ENCODE assay signal across 1 cellular context in the genomic region with DNA sequence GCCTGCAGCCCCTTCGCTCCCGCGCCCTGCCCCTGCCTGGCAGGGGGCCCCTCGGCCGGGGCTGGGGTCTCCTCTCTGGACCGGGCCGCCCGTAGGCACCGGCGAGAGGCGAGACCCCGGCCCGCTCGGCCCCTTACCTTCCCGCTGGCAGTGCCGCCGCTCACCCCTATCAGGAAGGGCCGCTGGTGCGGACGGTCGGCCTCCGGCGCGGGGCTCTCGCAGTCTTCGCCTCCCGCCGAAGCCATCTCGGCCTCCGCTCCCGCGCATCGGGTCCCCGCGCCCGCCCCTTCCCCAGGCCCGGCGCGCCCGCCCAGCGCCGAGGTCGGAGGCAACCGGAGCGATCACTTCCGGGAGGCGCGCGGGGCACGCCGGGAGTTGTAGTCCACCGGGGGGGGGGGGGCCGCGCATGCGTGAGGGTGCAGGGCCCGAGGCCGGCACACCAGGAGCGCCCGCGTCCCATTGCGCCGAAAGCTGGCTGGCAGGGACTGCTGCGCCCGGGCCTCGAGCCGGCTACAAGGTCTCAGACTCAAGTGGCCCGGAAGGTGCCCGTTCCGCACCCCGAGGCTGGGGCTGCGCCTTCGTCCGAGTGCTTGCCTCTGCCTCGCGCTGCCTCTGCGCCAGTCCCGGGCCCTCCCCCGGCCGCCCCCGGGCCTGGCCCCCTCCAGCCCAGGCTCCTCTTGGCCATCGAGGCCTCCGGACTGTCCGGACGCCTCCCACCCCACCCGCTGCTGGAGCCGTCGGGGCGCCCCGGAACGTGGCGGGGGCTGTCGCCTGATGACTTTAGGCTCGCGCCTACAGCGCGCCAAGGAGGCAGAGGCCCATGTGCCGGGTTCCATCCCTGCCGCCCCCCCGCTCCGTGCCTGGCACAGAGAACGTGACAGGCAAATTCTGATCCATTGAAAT.
A peak's percentile ranks its signal among the peaks of the same experiment; 100 is the strongest.
TF ChIP-seq lines count a peak whose summit lies in the region.

A gene (minus strand): TSS at position 334 of the 903 bp plus-strand sequence. CDS start 89 bp downstream, at position 245.

TF ChIP-seq in K562, 482 proteins besides CTCF, POLR2A, EP300 and RAD21 (continued from another document and continues in another):
- TF ChIP-seq, protein P1, sequence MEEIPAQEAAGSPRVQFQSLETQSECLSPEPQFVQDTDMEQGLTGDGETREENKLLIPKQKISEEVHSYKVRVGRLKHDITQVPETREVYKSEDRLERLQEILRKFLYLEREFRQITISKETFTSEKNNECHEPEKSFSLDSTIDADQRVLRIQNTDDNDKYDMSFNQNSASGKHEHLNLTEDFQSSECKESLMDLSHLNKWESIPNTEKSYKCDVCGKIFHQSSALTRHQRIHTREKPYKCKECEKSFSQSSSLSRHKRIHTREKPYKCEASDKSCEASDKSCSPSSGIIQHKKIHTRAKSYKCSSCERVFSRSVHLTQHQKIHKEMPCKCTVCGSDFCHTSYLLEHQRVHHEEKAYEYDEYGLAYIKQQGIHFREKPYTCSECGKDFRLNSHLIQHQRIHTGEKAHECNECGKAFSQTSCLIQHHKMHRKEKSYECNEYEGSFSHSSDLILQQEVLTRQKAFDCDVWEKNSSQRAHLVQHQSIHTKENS (CRISPR knock-in tag; IDR thresholded peaks at IDR 0.05): no peak
- TF ChIP-seq, protein P2, sequence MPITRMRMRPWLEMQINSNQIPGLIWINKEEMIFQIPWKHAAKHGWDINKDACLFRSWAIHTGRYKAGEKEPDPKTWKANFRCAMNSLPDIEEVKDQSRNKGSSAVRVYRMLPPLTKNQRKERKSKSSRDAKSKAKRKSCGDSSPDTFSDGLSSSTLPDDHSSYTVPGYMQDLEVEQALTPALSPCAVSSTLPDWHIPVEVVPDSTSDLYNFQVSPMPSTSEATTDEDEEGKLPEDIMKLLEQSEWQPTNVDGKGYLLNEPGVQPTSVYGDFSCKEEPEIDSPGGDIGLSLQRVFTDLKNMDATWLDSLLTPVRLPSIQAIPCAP (CRISPR knock-in tag; IDR thresholded peaks at IDR 0.05; ENCODE audit: borderline replicate concordance): no peak
- no peak for TF ChIP-seq TCF7 (IDR thresholded peaks at IDR 0.05; ENCODE audit: borderline replicate concordance)
- TF ChIP-seq SMAD2 (IDR thresholded peaks at IDR 0.05; ENCODE audit: low read depth, low read length): no peak
- peak; percentile 21; the same call in 1 of the 2 replicates for TF ChIP-seq SIN3B (IDR thresholded peaks at IDR 0.05; ENCODE audit: low read depth)
- TF ChIP-seq ZNF175 (CRISPR knock-in tag; IDR thresholded peaks at IDR 0.05; ENCODE audit: low read depth): 0 out of 2 replicates have a peak, but pooled peaks have one; percentile 41
- TF ChIP-seq DDX20 (tag; IDR thresholded peaks at IDR 0.05; ENCODE audit: low read depth): no peak
- TF ChIP-seq PRPF4 (IDR thresholded peaks at IDR 0.05; ENCODE audit: insufficient read depth, low read depth, low read length, poor library complexity, severe bottlenecking): peak; percentile 43
- no peak for TF ChIP-seq ATF1 (CRISPR knock-in tag; IDR thresholded peaks at IDR 0.05)
- no peak; the same call in 1 of the 2 replicates for TF ChIP-seq ATF1 (tag; IDR thresholded peaks at IDR 0.05)
- peak in 1 of 2 experiments; percentile 83; a peak in 2 of 4 replicates for TF ChIP-seq MAZ (CRISPR knock-in tag; conservative IDR thresholded peaks at IDR 0.05 in 1 of 2, IDR thresholded peaks at IDR 0.05 in 1 of 2)
- TF ChIP-seq U2AF2 (optimal IDR thresholded peaks at IDR 0.05; ENCODE audit: low read depth, low read length): no peak
- TF ChIP-seq YY1 (IDR thresholded peaks at IDR 0.05; ENCODE audit: borderline replicate concordance in 1 of 3, control insufficient read depth in 1 of 3, extremely low read depth in 1 of 3, insufficient read depth in 3 of 3, insufficient read length in 1 of 3, insufficient replicate concordance in 2 of 3, low read depth in 1 of 3, low read length in 2 of 3): peak in 1 of 3 experiments; percentile 23
- TF ChIP-seq, protein P3, sequence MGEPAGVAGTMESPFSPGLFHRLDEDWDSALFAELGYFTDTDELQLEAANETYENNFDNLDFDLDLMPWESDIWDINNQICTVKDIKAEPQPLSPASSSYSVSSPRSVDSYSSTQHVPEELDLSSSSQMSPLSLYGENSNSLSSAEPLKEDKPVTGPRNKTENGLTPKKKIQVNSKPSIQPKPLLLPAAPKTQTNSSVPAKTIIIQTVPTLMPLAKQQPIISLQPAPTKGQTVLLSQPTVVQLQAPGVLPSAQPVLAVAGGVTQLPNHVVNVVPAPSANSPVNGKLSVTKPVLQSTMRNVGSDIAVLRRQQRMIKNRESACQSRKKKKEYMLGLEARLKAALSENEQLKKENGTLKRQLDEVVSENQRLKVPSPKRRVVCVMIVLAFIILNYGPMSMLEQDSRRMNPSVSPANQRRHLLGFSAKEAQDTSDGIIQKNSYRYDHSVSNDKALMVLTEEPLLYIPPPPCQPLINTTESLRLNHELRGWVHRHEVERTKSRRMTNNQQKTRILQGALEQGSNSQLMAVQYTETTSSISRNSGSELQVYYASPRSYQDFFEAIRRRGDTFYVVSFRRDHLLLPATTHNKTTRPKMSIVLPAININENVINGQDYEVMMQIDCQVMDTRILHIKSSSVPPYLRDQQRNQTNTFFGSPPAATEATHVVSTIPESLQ (CRISPR knock-in tag; IDR thresholded peaks at IDR 0.05): no peak
- no peak for TF ChIP-seq DIDO1 (tag; IDR thresholded peaks at IDR 0.05; ENCODE audit: low read depth)
- TF ChIP-seq NFATC3 (IDR thresholded peaks at IDR 0.05): no peak
- TF ChIP-seq FOXJ3 (CRISPR knock-in tag; IDR thresholded peaks at IDR 0.05): no peak
- peak; percentile 88 for TF ChIP-seq ELF1 (tag; IDR thresholded peaks at IDR 0.05)
- TF ChIP-seq PHF8 (IDR thresholded peaks at IDR 0.05; ENCODE audit: borderline replicate concordance, low read length): peak; percentile 82; the same call in 1 of the 2 replicates
- TF ChIP-seq, protein P4, sequence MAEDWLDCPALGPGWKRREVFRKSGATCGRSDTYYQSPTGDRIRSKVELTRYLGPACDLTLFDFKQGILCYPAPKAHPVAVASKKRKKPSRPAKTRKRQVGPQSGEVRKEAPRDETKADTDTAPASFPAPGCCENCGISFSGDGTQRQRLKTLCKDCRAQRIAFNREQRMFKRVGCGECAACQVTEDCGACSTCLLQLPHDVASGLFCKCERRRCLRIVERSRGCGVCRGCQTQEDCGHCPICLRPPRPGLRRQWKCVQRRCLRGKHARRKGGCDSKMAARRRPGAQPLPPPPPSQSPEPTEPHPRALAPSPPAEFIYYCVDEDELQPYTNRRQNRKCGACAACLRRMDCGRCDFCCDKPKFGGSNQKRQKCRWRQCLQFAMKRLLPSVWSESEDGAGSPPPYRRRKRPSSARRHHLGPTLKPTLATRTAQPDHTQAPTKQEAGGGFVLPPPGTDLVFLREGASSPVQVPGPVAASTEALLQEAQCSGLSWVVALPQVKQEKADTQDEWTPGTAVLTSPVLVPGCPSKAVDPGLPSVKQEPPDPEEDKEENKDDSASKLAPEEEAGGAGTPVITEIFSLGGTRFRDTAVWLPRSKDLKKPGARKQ (CRISPR knock-in tag; IDR thresholded peaks at IDR 0.05): peak; percentile 6; the same call in 1 of the 2 replicates
- peak; percentile 48 for TF ChIP-seq EGR1 (conservative IDR thresholded peaks at IDR 0.05)
- TF ChIP-seq ZNF134 (CRISPR knock-in tag; conservative IDR thresholded peaks at IDR 0.05): no peak
- TF ChIP-seq ZNF282 (CRISPR knock-in tag; IDR thresholded peaks at IDR 0.05): peak; percentile 76; the same call in 1 of the 2 replicates
- TF ChIP-seq FOXM1 (IDR thresholded peaks at IDR 0.05; ENCODE audit: low read depth): no peak
- TF ChIP-seq FOXM1 (CRISPR knock-in tag; IDR thresholded peaks at IDR 0.05; ENCODE audit: low read depth): no peak
- TF ChIP-seq SIX5 (IDR thresholded peaks at IDR 0.05; ENCODE audit: borderline replicate concordance in 1 of 2, insufficient read depth in 1 of 2, low read depth in 1 of 2, low read length in 2 of 2): peak; percentile 48 to 81
- TF ChIP-seq, protein P5, sequence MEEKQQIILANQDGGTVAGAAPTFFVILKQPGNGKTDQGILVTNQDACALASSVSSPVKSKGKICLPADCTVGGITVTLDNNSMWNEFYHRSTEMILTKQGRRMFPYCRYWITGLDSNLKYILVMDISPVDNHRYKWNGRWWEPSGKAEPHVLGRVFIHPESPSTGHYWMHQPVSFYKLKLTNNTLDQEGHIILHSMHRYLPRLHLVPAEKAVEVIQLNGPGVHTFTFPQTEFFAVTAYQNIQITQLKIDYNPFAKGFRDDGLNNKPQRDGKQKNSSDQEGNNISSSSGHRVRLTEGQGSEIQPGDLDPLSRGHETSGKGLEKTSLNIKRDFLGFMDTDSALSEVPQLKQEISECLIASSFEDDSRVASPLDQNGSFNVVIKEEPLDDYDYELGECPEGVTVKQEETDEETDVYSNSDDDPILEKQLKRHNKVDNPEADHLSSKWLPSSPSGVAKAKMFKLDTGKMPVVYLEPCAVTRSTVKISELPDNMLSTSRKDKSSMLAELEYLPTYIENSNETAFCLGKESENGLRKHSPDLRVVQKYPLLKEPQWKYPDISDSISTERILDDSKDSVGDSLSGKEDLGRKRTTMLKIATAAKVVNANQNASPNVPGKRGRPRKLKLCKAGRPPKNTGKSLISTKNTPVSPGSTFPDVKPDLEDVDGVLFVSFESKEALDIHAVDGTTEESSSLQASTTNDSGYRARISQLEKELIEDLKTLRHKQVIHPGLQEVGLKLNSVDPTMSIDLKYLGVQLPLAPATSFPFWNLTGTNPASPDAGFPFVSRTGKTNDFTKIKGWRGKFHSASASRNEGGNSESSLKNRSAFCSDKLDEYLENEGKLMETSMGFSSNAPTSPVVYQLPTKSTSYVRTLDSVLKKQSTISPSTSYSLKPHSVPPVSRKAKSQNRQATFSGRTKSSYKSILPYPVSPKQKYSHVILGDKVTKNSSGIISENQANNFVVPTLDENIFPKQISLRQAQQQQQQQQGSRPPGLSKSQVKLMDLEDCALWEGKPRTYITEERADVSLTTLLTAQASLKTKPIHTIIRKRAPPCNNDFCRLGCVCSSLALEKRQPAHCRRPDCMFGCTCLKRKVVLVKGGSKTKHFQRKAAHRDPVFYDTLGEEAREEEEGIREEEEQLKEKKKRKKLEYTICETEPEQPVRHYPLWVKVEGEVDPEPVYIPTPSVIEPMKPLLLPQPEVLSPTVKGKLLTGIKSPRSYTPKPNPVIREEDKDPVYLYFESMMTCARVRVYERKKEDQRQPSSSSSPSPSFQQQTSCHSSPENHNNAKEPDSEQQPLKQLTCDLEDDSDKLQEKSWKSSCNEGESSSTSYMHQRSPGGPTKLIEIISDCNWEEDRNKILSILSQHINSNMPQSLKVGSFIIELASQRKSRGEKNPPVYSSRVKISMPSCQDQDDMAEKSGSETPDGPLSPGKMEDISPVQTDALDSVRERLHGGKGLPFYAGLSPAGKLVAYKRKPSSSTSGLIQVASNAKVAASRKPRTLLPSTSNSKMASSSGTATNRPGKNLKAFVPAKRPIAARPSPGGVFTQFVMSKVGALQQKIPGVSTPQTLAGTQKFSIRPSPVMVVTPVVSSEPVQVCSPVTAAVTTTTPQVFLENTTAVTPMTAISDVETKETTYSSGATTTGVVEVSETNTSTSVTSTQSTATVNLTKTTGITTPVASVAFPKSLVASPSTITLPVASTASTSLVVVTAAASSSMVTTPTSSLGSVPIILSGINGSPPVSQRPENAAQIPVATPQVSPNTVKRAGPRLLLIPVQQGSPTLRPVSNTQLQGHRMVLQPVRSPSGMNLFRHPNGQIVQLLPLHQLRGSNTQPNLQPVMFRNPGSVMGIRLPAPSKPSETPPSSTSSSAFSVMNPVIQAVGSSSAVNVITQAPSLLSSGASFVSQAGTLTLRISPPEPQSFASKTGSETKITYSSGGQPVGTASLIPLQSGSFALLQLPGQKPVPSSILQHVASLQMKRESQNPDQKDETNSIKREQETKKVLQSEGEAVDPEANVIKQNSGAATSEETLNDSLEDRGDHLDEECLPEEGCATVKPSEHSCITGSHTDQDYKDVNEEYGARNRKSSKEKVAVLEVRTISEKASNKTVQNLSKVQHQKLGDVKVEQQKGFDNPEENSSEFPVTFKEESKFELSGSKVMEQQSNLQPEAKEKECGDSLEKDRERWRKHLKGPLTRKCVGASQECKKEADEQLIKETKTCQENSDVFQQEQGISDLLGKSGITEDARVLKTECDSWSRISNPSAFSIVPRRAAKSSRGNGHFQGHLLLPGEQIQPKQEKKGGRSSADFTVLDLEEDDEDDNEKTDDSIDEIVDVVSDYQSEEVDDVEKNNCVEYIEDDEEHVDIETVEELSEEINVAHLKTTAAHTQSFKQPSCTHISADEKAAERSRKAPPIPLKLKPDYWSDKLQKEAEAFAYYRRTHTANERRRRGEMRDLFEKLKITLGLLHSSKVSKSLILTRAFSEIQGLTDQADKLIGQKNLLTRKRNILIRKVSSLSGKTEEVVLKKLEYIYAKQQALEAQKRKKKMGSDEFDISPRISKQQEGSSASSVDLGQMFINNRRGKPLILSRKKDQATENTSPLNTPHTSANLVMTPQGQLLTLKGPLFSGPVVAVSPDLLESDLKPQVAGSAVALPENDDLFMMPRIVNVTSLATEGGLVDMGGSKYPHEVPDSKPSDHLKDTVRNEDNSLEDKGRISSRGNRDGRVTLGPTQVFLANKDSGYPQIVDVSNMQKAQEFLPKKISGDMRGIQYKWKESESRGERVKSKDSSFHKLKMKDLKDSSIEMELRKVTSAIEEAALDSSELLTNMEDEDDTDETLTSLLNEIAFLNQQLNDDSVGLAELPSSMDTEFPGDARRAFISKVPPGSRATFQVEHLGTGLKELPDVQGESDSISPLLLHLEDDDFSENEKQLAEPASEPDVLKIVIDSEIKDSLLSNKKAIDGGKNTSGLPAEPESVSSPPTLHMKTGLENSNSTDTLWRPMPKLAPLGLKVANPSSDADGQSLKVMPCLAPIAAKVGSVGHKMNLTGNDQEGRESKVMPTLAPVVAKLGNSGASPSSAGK (IDR thresholded peaks at IDR 0.05): peak; percentile 35; the same call in 1 of the 2 replicates
- TF ChIP-seq ZNF408 (CRISPR knock-in tag; IDR thresholded peaks at IDR 0.05; ENCODE audit: low read depth): no peak
- TF ChIP-seq TCF3 (CRISPR knock-in tag; IDR thresholded peaks at IDR 0.05): no peak
- 0 out of 2 replicates have a peak, but pooled peaks have one; percentile 31 for TF ChIP-seq HNRNPL (IDR thresholded peaks at IDR 0.05; ENCODE audit: low read depth, low read length)
- TF ChIP-seq ZNF436 (CRISPR knock-in tag; IDR thresholded peaks at IDR 0.05): no peak
- TF ChIP-seq, protein P6, sequence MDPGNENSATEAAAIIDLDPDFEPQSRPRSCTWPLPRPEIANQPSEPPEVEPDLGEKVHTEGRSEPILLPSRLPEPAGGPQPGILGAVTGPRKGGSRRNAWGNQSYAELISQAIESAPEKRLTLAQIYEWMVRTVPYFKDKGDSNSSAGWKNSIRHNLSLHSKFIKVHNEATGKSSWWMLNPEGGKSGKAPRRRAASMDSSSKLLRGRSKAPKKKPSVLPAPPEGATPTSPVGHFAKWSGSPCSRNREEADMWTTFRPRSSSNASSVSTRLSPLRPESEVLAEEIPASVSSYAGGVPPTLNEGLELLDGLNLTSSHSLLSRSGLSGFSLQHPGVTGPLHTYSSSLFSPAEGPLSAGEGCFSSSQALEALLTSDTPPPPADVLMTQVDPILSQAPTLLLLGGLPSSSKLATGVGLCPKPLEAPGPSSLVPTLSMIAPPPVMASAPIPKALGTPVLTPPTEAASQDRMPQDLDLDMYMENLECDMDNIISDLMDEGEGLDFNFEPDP (CRISPR knock-in tag; IDR thresholded peaks at IDR 0.05): no peak
- TF ChIP-seq, protein P7, sequence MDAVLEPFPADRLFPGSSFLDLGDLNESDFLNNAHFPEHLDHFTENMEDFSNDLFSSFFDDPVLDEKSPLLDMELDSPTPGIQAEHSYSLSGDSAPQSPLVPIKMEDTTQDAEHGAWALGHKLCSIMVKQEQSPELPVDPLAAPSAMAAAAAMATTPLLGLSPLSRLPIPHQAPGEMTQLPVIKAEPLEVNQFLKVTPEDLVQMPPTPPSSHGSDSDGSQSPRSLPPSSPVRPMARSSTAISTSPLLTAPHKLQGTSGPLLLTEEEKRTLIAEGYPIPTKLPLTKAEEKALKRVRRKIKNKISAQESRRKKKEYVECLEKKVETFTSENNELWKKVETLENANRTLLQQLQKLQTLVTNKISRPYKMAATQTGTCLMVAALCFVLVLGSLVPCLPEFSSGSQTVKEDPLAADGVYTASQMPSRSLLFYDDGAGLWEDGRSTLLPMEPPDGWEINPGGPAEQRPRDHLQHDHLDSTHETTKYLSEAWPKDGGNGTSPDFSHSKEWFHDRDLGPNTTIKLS (IDR thresholded peaks at IDR 0.05; ENCODE audit: borderline replicate concordance, low read depth): peak; percentile 73; the same call in 1 of the 2 replicates
